In the genomic region with DNA sequence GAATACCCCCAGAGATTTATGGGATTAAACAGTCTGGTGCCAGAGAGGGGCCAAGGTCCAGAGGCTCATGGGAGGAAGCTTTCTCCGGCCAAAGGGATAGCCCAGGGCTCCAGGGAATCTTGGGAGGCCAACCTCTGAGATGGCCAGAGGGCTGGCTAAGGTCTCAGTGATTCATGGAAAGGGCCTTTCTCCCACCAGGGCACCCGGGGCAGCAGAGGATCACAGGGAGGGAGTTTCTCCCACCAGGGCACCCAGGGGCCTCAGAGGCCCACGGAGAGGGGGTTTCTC, we compare ENCODE assay signal across 1 cellular context.
TF ChIP-seq lines count a peak whose summit lies in the region.

No MANE protein-coding gene starts in this region.

TF ChIP-seq in neural cell, 6 proteins besides CTCF, POLR2A, EP300 and RAD21 (continued from another document):
- TF ChIP-seq, protein P1, sequence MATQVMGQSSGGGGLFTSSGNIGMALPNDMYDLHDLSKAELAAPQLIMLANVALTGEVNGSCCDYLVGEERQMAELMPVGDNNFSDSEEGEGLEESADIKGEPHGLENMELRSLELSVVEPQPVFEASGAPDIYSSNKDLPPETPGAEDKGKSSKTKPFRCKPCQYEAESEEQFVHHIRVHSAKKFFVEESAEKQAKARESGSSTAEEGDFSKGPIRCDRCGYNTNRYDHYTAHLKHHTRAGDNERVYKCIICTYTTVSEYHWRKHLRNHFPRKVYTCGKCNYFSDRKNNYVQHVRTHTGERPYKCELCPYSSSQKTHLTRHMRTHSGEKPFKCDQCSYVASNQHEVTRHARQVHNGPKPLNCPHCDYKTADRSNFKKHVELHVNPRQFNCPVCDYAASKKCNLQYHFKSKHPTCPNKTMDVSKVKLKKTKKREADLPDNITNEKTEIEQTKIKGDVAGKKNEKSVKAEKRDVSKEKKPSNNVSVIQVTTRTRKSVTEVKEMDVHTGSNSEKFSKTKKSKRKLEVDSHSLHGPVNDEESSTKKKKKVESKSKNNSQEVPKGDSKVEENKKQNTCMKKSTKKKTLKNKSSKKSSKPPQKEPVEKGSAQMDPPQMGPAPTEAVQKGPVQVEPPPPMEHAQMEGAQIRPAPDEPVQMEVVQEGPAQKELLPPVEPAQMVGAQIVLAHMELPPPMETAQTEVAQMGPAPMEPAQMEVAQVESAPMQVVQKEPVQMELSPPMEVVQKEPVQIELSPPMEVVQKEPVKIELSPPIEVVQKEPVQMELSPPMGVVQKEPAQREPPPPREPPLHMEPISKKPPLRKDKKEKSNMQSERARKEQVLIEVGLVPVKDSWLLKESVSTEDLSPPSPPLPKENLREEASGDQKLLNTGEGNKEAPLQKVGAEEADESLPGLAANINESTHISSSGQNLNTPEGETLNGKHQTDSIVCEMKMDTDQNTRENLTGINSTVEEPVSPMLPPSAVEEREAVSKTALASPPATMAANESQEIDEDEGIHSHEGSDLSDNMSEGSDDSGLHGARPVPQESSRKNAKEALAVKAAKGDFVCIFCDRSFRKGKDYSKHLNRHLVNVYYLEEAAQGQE (IDR thresholded peaks at IDR 0.05; ENCODE audit: borderline replicate concordance), result no peak
- no peak for TF ChIP-seq TAF1 (IDR thresholded peaks at IDR 0.05; ENCODE audit: low read depth)
